ENCODE assay signal across 19 cellular contexts in the genomic region with DNA sequence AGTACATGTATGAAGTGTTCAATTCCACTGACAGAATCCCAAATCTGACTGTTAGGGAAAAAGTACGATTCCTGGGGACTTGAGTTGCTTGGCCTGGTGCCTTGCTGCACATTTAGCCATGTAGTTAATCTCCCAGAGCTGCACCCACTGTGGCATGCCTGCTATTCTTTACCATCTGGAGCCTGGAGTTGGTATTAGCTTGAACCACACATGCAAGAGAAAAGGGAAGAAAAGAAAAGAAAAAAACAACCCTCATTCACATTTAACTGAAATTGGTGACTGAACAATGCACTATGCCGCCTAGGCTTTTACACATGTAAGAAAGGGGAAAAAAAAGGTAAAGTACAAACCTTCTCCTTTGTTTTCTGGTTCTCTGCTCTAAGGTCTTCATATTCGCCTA. TPM values are rescaled to one million over a fixed set of nuclear protein-coding genes. Genes with fewer than 3 reads are reported as not detected.
DNase-seq lines count a peak whose midpoint lies in the region; ATAC-seq, FAIRE-seq and TF ChIP-seq lines count a peak whose summit lies in the region.
"Had no signal": no experiment of that assay in that cellular context is flagged by ENCODE, and none has a peak within 500 bp of the region (broad histone marks: within the 10 kb centered on the region; RNA-seq: fewer than 3 reads in every experiment).

No MANE protein-coding gene starts in this region.

- peak overlapping the region; percentile 52 for H3K27ac ChIP-seq in caudate nucleus (ENCODE audit: low read depth, low read length)
- H3K27ac ChIP-seq in neural progenitor cell: peak overlapping the region; percentile 66

- no peaks in the 10 kb centered on the region for H4K20me1 ChIP-seq in neural progenitor cell (ENCODE audit: low read depth)

- H3K36me3 Mint-ChIP-seq in neural progenitor cell: no peaks in the 10 kb centered on the region

- DNase-seq in DMS 273 treated with DMSO at 0.1 percent for 48 hours (lab: John Stamatoyannopoulos, UW): peak; percentile 46
- peak; percentile 50 for DNase-seq in MV-4-11 (lab: John Stamatoyannopoulos, UW)
- no peak for DNase-seq in caudate nucleus (lab: John Stamatoyannopoulos, UW)
- peak; percentile 45 for DNase-seq in neural progenitor cell (ENCODE audit: low spot score)
- no peak for DNase-seq in Right ventricle myocardium superior
- DNase-seq in midbrain (lab: John Stamatoyannopoulos, UW): no peak
- no peak for DNase-seq in HTR-8/SVneo (ENCODE audit: insufficient read length, low spot score)
- DNase-seq: ACHN, AML-193, DMS153, GDM1, IMR-90, NCI-H1417 treated with DMSO at 0.1 percent for 48 hours, NCI-H2029 treated with DMSO at 0.1 percent for 48 hours, NCI-H748 treated with DMSO at 0.1 percent for 48 hours, PC-3, RPMI8226, T-helper 1 cell had no signal

- H3K4me2 ChIP-seq in neural progenitor cell: peak overlapping the region; percentile 48

- H3K4me1 Mint-ChIP-seq in neural progenitor cell: peaks cover 12% of the 10 kb centered on the region

- no peaks in the 10 kb centered on the region for H3K9me3 Mint-ChIP-seq in neural progenitor cell

- TF ChIP-seq CTCF in neural progenitor cell (IDR thresholded peaks at IDR 0.05): no peak

- no peak for FAIRE-seq in HTR-8/SVneo (lab: Jason Lieb, UNC)

- no peaks in the 10 kb centered on the region for H3K36me3 ChIP-seq in neural progenitor cell

- no peaks in the 10 kb centered on the region for H3K27me3 ChIP-seq in neural progenitor cell

- no peaks in the 10 kb centered on the region for H3K27me3 Mint-ChIP-seq in neural progenitor cell (ENCODE audit: insufficient read depth, low read depth)

- H3K9me3 ChIP-seq in neural progenitor cell (ENCODE audit: low read depth): no peaks in the 10 kb centered on the region

- intact Hi-C loops in Right ventricle myocardium superior (cut with DNase I): no loop called here

- no peak overlapping the region for H3K4me3 ChIP-seq in neural progenitor cell

- H3K27ac Mint-ChIP-seq in neural progenitor cell: no peak overlapping the region

- H3F3A ChIP-seq in neural progenitor cell (ENCODE audit: low read depth): peaks cover 18% of the 10 kb centered on the region

- no peak for ATAC-seq in HG02759 (IDR thresholded peaks at IDR 0.05; ENCODE audit: unreplicated experiment)
- no peak for ATAC-seq in Right ventricle myocardium superior (ENCODE audit: poor library complexity)
- ATAC-seq: PC-3 had no signal

- no peak overlapping the region for H3K4me3 Mint-ChIP-seq in neural progenitor cell

- H3K4me1 ChIP-seq in neural progenitor cell: peaks cover 37% of the 10 kb centered on the region

- no peak overlapping the region for H3K9ac ChIP-seq in neural progenitor cell

- no peaks in the 10 kb centered on the region for H3K79me2 ChIP-seq in neural progenitor cell (ENCODE audit: low read depth)

- H2AFZ ChIP-seq in neural progenitor cell (replicated peaks): no peak overlapping the region

RNA-seq across cellular contexts. Expression of gene SHTN1, which starts 26.1 kb away (rescaled TPM):
- total RNA-seq in neural progenitor cell (ENCODE audit: low replicate concordance) (13.2 and 17.3 TPM in 2 replicates), Right ventricle myocardium superior (2.6 TPM)

Comparison
In these comparisons a context has a peak if more than half of its experiments do, and no peak if none do; other contexts are left out.
1. DNase-seq: peak in DMS 273 treated with DMSO at 0.1 percent for 48 hours (single experiment), MV-4-11 (single experiment) and neural progenitor cell (single experiment); none in caudate nucleus (0 of 61), Right ventricle myocardium superior (single experiment), midbrain (single experiment) and HTR-8/SVneo (single experiment).